ENCODE assay signal across 1 cellular context in genomic region chr6:26465776-26466175, GRCh38.
TF ChIP-seq lines count a peak whose summit lies in the region.

No MANE protein-coding gene starts in this region.

TF ChIP-seq in K562, 482 proteins besides CTCF, POLR2A, EP300 and RAD21:
- no peak for TF ChIP-seq E2F6 (IDR thresholded peaks at IDR 0.05; ENCODE audit: borderline replicate concordance in 1 of 2, extremely low read depth in 1 of 2, insufficient read depth in 1 of 2, insufficient read length in 1 of 2, low read depth in 1 of 2, low read length in 1 of 2, poor library complexity in 1 of 2, severe bottlenecking in 1 of 2)
- no peak for TF ChIP-seq THRB (CRISPR knock-in tag; conservative IDR thresholded peaks at IDR 0.05)
- no peak for TF ChIP-seq CEBPG (CRISPR knock-in tag; IDR thresholded peaks at IDR 0.05)
- TF ChIP-seq CEBPG (tag; conservative IDR thresholded peaks at IDR 0.05 in 1 of 2, IDR thresholded peaks at IDR 0.05 in 1 of 2): peak; percentile 12 to 52; a peak in 1 of 4 replicates
- peak; percentile 75 for TF ChIP-seq CEBPB (tag; IDR thresholded peaks at IDR 0.05)
TF ChIP-seq in K562: peak in this region for 2.
